Comparison of ENCODE assay signal across 1 cellular context in the genomic region with DNA sequence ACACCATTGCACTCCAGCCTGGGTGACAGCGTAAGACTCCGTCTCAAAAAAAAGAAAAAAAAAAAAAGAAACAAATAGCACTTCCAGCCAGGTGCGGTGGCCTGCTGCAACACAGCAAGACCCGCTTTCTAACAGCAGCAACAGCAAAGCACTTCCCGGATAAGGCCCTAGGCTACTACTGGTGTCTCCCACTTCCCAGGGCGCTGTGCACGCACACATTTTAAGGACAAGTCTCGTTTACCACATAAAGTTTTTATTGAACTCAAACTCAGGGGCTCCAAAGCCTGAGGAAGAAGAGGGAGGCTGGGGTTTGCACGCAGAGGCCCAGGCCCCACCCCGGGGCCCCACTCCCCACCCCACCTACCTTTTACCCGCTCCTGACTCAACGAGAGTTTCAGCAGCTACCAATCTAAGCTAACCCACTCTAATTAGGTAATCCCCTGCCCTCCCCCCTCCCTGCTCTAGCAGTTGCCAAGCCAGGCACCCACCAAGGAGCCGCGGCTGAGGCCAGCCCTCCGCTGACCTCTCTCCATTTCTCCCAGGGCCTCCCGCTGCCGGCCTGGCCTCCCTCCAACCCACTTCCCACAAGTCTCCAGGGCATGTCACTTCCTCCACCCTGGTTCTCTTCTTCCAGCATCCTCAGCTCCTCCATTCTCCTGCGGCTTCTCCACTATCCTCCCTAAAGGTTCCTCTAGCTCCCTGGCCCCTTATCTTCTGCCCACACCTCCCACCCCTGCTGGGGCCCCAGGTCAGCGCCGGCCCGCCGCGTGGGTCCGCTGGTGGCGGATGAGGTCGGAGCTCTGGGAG.
TF ChIP-seq lines count a peak whose summit lies in the region.

No MANE protein-coding gene starts in this region.

TF ChIP-seq in K562, 482 proteins besides CTCF, POLR2A, EP300 and RAD21 (continued from another document and continues in another):
- peak; percentile 17; the same call in 1 of the 2 replicates for TF ChIP-seq CTBP1 (IDR thresholded peaks at IDR 0.05; ENCODE audit: borderline replicate concordance)
- no peak; a peak in 1 of 4 replicates for TF ChIP-seq KDM1A (IDR thresholded peaks at IDR 0.05)
- no peak for TF ChIP-seq MCM2 (IDR thresholded peaks at IDR 0.05; ENCODE audit: low read depth)
- 0 out of 2 replicates have a peak, but pooled peaks have one; percentile 5 for TF ChIP-seq CREM (IDR thresholded peaks at IDR 0.05; ENCODE audit: low read depth)
- TF ChIP-seq ZFP91 (CRISPR knock-in tag; IDR thresholded peaks at IDR 0.05) = no peak
- TF ChIP-seq ZC3H4 (CRISPR knock-in tag; IDR thresholded peaks at IDR 0.05; ENCODE audit: borderline replicate concordance) = no peak
- TF ChIP-seq, protein P1, sequence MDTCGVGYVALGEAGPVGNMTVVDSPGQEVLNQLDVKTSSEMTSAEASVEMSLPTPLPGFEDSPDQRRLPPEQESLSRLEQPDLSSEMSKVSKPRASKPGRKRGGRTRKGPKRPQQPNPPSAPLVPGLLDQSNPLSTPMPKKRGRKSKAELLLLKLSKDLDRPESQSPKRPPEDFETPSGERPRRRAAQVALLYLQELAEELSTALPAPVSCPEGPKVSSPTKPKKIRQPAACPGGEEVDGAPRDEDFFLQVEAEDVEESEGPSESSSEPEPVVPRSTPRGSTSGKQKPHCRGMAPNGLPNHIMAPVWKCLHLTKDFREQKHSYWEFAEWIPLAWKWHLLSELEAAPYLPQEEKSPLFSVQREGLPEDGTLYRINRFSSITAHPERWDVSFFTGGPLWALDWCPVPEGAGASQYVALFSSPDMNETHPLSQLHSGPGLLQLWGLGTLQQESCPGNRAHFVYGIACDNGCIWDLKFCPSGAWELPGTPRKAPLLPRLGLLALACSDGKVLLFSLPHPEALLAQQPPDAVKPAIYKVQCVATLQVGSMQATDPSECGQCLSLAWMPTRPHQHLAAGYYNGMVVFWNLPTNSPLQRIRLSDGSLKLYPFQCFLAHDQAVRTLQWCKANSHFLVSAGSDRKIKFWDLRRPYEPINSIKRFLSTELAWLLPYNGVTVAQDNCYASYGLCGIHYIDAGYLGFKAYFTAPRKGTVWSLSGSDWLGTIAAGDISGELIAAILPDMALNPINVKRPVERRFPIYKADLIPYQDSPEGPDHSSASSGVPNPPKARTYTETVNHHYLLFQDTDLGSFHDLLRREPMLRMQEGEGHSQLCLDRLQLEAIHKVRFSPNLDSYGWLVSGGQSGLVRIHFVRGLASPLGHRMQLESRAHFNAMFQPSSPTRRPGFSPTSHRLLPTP (IDR thresholded peaks at IDR 0.05; ENCODE audit: borderline replicate concordance, extremely low read depth, insufficient read length) = no peak
- no peak for TF ChIP-seq ZKSCAN8 (CRISPR knock-in tag; IDR thresholded peaks at IDR 0.05)
- no peak for TF ChIP-seq GABPB1 (CRISPR knock-in tag; IDR thresholded peaks at IDR 0.05)
- no peak for TF ChIP-seq HDAC8 (tag; IDR thresholded peaks at IDR 0.05)
- TF ChIP-seq, protein P2, sequence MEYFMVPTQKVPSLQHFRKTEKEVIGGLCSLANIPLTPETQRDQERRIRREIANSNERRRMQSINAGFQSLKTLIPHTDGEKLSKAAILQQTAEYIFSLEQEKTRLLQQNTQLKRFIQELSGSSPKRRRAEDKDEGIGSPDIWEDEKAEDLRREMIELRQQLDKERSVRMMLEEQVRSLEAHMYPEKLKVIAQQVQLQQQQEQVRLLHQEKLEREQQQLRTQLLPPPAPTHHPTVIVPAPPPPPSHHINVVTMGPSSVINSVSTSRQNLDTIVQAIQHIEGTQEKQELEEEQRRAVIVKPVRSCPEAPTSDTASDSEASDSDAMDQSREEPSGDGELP (CRISPR knock-in tag; IDR thresholded peaks at IDR 0.05; ENCODE audit: borderline replicate concordance) = no peak
- TF ChIP-seq ZNF639 (CRISPR knock-in tag; conservative IDR thresholded peaks at IDR 0.05 in 1 of 2, IDR thresholded peaks at IDR 0.05 in 1 of 2) = no peak
- peak in 1 of 2 experiments; percentile 45; a peak in 1 of 4 replicates for TF ChIP-seq RCOR1 (IDR thresholded peaks at IDR 0.05; ENCODE audit: borderline replicate concordance in 1 of 2, low read depth in 2 of 2, low read length in 2 of 2)
- no peak for TF ChIP-seq RBM34 (IDR thresholded peaks at IDR 0.05; ENCODE audit: borderline replicate concordance, insufficient read depth, low read length)
- TF ChIP-seq ARID1B (IDR thresholded peaks at IDR 0.05) = peak; percentile 33; the same call in 1 of the 2 replicates
- no peak for TF ChIP-seq ATF6 (CRISPR knock-in tag; IDR thresholded peaks at IDR 0.05)
- no peak for TF ChIP-seq SAFB (IDR thresholded peaks at IDR 0.05; ENCODE audit: borderline replicate concordance, low read depth, low read length)
- no peak for TF ChIP-seq ZNF224 (CRISPR knock-in tag; IDR thresholded peaks at IDR 0.05)
- no peak for TF ChIP-seq ARID2 (IDR thresholded peaks at IDR 0.05)
- TF ChIP-seq, protein P3, sequence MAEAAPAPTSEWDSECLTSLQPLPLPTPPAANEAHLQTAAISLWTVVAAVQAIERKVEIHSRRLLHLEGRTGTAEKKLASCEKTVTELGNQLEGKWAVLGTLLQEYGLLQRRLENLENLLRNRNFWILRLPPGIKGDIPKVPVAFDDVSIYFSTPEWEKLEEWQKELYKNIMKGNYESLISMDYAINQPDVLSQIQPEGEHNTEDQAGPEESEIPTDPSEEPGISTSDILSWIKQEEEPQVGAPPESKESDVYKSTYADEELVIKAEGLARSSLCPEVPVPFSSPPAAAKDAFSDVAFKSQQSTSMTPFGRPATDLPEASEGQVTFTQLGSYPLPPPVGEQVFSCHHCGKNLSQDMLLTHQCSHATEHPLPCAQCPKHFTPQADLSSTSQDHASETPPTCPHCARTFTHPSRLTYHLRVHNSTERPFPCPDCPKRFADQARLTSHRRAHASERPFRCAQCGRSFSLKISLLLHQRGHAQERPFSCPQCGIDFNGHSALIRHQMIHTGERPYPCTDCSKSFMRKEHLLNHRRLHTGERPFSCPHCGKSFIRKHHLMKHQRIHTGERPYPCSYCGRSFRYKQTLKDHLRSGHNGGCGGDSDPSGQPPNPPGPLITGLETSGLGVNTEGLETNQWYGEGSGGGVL (CRISPR knock-in tag; IDR thresholded peaks at IDR 0.05) = no peak
- TF ChIP-seq, protein P4, sequence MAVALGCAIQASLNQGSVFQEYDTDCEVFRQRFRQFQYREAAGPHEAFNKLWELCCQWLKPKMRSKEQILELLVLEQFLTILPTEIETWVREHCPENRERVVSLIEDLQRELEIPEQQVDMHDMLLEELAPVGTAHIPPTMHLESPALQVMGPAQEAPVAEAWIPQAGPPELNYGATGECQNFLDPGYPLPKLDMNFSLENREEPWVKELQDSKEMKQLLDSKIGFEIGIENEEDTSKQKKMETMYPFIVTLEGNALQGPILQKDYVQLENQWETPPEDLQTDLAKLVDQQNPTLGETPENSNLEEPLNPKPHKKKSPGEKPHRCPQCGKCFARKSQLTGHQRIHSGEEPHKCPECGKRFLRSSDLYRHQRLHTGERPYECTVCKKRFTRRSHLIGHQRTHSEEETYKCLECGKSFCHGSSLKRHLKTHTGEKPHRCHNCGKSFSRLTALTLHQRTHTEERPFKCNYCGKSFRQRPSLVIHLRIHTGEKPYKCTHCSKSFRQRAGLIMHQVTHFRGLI (CRISPR knock-in tag; IDR thresholded peaks at IDR 0.05) = no peak
- peak; percentile 59 for TF ChIP-seq HNRNPLL (IDR thresholded peaks at IDR 0.05; ENCODE audit: low read depth, low read length, poor library complexity, severe bottlenecking)
- no peak for TF ChIP-seq HES1 (IDR thresholded peaks at IDR 0.05; ENCODE audit: low read depth)
- TF ChIP-seq ZNF354B (CRISPR knock-in tag; IDR thresholded peaks at IDR 0.05) = no peak
- no peak for TF ChIP-seq ZNF212 (CRISPR knock-in tag; IDR thresholded peaks at IDR 0.05)
- TF ChIP-seq EHMT2 (IDR thresholded peaks at IDR 0.05) = no peak
- TF ChIP-seq ZZZ3 (IDR thresholded peaks at IDR 0.05) = no peak
- no peak for TF ChIP-seq CHCHD3 (CRISPR knock-in tag; IDR thresholded peaks at IDR 0.05)
- TF ChIP-seq EGR1 (conservative IDR thresholded peaks at IDR 0.05) = peak; percentile 50
- TF ChIP-seq, protein P5, sequence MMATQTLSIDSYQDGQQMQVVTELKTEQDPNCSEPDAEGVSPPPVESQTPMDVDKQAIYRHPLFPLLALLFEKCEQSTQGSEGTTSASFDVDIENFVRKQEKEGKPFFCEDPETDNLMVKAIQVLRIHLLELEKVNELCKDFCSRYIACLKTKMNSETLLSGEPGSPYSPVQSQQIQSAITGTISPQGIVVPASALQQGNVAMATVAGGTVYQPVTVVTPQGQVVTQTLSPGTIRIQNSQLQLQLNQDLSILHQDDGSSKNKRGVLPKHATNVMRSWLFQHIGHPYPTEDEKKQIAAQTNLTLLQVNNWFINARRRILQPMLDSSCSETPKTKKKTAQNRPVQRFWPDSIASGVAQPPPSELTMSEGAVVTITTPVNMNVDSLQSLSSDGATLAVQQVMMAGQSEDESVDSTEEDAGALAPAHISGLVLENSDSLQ (IDR thresholded peaks at IDR 0.05) = no peak
- no peak for TF ChIP-seq FOXO4 (CRISPR knock-in tag; IDR thresholded peaks at IDR 0.05)
- TF ChIP-seq, protein P6, sequence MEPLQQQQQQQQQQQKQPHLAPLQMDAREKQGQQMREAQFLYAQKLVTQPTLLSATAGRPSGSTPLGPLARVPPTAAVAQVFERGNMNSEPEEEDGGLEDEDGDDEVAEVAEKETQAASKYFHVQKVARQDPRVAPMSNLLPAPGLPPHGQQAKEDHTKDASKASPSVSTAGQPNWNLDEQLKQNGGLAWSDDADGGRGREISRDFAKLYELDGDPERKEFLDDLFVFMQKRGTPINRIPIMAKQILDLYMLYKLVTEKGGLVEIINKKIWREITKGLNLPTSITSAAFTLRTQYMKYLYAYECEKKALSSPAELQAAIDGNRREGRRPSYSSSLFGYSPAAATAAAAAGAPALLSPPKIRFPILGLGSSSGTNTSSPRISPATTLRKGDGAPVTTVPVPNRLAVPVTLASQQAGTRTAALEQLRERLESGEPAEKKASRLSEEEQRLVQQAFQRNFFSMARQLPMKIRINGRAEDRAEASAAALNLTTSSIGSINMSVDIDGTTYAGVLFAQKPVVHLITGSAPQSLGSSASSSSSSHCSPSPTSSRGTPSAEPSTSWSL (CRISPR knock-in tag; IDR thresholded peaks at IDR 0.05; ENCODE audit: borderline replicate concordance) = no peak
- no peak for TF ChIP-seq USF1 (CRISPR knock-in tag; IDR thresholded peaks at IDR 0.05)
